Comparison of ENCODE assay signal across 9 cellular contexts in the genomic region with DNA sequence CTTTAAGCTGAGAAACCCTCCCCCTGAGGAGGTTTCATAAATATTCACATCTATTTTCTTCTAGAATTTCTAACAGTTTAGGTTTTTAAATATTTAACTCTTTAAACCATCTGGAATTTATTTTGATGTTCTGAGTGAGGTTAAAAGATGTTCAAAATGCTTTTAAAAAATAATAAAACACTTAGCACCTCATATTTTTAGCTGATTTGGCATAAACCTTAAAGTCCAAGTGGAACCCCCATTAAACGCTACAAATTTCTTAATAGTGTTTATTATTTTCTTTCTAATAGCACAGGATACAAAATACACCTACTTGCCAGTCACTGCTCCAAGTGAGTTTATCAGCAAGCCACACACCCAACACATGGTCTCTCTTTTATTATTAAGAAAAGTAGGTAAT.
"Had no signal": no experiment of that assay in that cellular context is flagged by ENCODE, and none has a peak within 500 bp of the region (broad histone marks: within the 10 kb centered on the region; RNA-seq: fewer than 3 reads in every experiment).

No MANE protein-coding gene starts in this region.

- H3K4me3 ChIP-seq: HAP-1 had no signal

- H3K9me3 ChIP-seq: HAP-1 had no signal

- FAIRE-seq: HTR-8/SVneo had no signal

- H3K4me2 ChIP-seq: KMS-11 had no signal

- H3K4me1 ChIP-seq: HAP-1 had no signal

- DNase-seq: GOT3, H7, HFFc6, Karpas-422, KBM-7 had no signal

- H3K27ac ChIP-seq: KMS-11 had no signal

- H3K36me3 ChIP-seq: HAP-1 had no signal

- H3K9ac ChIP-seq: KMS-11 had no signal

- ATAC-seq: HCT116 had no signal
